ENCODE assay signal across 17 cellular contexts in genomic region chr1:27478098-27478497, GRCh38. TPM values are rescaled to one million over a fixed set of nuclear protein-coding genes. Genes with fewer than 3 reads are reported as not detected.
DNase-seq lines count a peak whose midpoint lies in the region; ATAC-seq and TF ChIP-seq lines count a peak whose summit lies in the region.
"Had no signal": no experiment of that assay in that cellular context is flagged by ENCODE, and none has a peak within 500 bp of the region (broad histone marks: within the 10 kb centered on the region; RNA-seq: fewer than 3 reads in every experiment).

No MANE protein-coding gene starts in this region.

- peak overlapping the region; percentile 54 for H3K4me2 ChIP-seq in SU-DHL-6 (ENCODE audit: low read depth, low read length, poor library complexity, severe bottlenecking)

- 0 out of 2 replicates have a peak, but pooled peaks cover 2% of the 10 kb centered on the region for H3K36me3 ChIP-seq in SU-DHL-6 (ENCODE audit: low read length)

- no peak overlapping the region for H3K4me3 ChIP-seq in SU-DHL-6 (ENCODE audit: insufficient read depth, low read length, poor library complexity, severe bottlenecking)
- H3K4me3 ChIP-seq: mucosa of descending colon, SJSA1 had no signal

- no peaks in the 10 kb centered on the region for H4K20me1 ChIP-seq in SU-DHL-6 (ENCODE audit: low read depth, low read length)

- H3K27ac ChIP-seq in SU-DHL-6 (ENCODE audit: low read depth, low read length), result peak overlapping the region; percentile 93
- H3K27ac ChIP-seq: SJSA1 had no signal

- no peaks in the 10 kb centered on the region for H3K9me3 ChIP-seq in SU-DHL-6 (ENCODE audit: insufficient read depth, low read length)
- H3K9me3 ChIP-seq: mucosa of descending colon, SJSA1 had no signal

- intact Hi-C loops in left cardiac atrium (cut with DNase I) (no loop called here), posterior vena cava (cut with DNase I) (loop anchor here in 1 of 2 donors (10.0 kb wide), 1 partner anchor 53 kb away; no protein-coding TSS in a partner anchor)

- no peak for DNase-seq in stimulated activated naive CD8-positive, alpha-beta T cell treated with anti-CD3 and anti-CD28 coated beads, Interleukin-15, Interleukin-2, amounts not matched to agents 100 U/mL and 50 U/mL, for 24 hours
- DNase-seq in central memory CD8-positive, alpha-beta T cell (ENCODE audit: low spot score in 2 of 2), result no peak
- DNase-seq in left cardiac atrium (no peak), posterior vena cava (ENCODE audit: low spot score) (no peak)
- DNase-seq: amniotic stem cell; Kasumi-1; left colon; mucosa of descending colon; NCI-H1694; NCI-H446 treated with DMSO at 0.1 percent for 48 hours; stimulated activated naive CD4-positive, alpha-beta T cell treated with Interleukin-2 at 50 U/mL for 16 hours had no signal

- H3K27me3 ChIP-seq in SU-DHL-6 (ENCODE audit: low read length), result no peaks in the 10 kb centered on the region
- H3K27me3 ChIP-seq: SJSA1 had no signal

- no peak overlapping the region for H3K9ac ChIP-seq in SU-DHL-6 (ENCODE audit: low read length)

- H3K4me3 Mint-ChIP-seq in stimulated activated naive CD8-positive, alpha-beta T cell treated with anti-CD3 and anti-CD28 coated beads, Interleukin-15, Interleukin-2, amounts not matched to agents 100 ng/mL and 50 ng/mL, for 24 hours, result peak overlapping the region; percentile 36
- no peak overlapping the region for H3K4me3 Mint-ChIP-seq in central memory CD8-positive, alpha-beta T cell

- peak overlapping the region; percentile 38 for H3K27ac Mint-ChIP-seq in stimulated activated naive CD8-positive, alpha-beta T cell treated with anti-CD3 and anti-CD28 coated beads, Interleukin-15, Interleukin-2, amounts not matched to agents 100 ng/mL and 50 ng/mL, for 24 hours
- H3K27ac Mint-ChIP-seq in central memory CD8-positive, alpha-beta T cell (ENCODE audit: low read depth), result peak overlapping the region; percentile 89
- H3K27ac Mint-ChIP-seq: progenitor cell of endocrine pancreas had no signal

- no peaks in the 10 kb centered on the region for H3K9me3 Mint-ChIP-seq in stimulated activated naive CD8-positive, alpha-beta T cell treated with anti-CD3 and anti-CD28 coated beads, Interleukin-15, Interleukin-2, amounts not matched to agents 100 ng/mL and 50 ng/mL, for 24 hours
- no peaks in the 10 kb centered on the region for H3K9me3 Mint-ChIP-seq in central memory CD8-positive, alpha-beta T cell

- peaks cover 91% of the 10 kb centered on the region for H3K79me2 ChIP-seq in SU-DHL-6 (ENCODE audit: insufficient read depth, low read length)

- no peak for ATAC-seq in stimulated activated naive CD8-positive, alpha-beta T cell treated with anti-CD3 and anti-CD28 coated beads, Interleukin-15, Interleukin-2, amounts not matched to agents 100 U/mL and 50 U/mL, for 24 hours
- no peak for ATAC-seq in central memory CD8-positive, alpha-beta T cell (replicated peaks; ENCODE audit: extremely low read depth, poor library complexity, severe bottlenecking)
- ATAC-seq in left cardiac atrium (no peak), GM18502 (IDR thresholded peaks at IDR 0.05; ENCODE audit: poor library complexity, unreplicated experiment) (no peak), HG02610 (IDR thresholded peaks at IDR 0.05; ENCODE audit: unreplicated experiment) (no peak)
- ATAC-seq: left colon, mucosa of descending colon had no signal

- TF ChIP-seq CTCF in SU-DHL-6 (IDR thresholded peaks at IDR 0.05; ENCODE audit: insufficient read depth, low read length, poor library complexity, severe bottlenecking), result no peak

- H3K9me2 ChIP-seq in SU-DHL-6 (replicated peaks; ENCODE audit: insufficient read depth, low read length), result no peaks in the 10 kb centered on the region

- peaks cover 86% of the 10 kb centered on the region for H3K4me1 Mint-ChIP-seq in stimulated activated naive CD8-positive, alpha-beta T cell treated with anti-CD3 and anti-CD28 coated beads, Interleukin-15, Interleukin-2, amounts not matched to agents 100 ng/mL and 50 ng/mL, for 24 hours (ENCODE audit: low read depth)
- peaks cover 56% of the 10 kb centered on the region for H3K4me1 Mint-ChIP-seq in central memory CD8-positive, alpha-beta T cell

- H3K27me3 Mint-ChIP-seq in stimulated activated naive CD8-positive, alpha-beta T cell treated with anti-CD3 and anti-CD28 coated beads, Interleukin-15, Interleukin-2, amounts not matched to agents 100 ng/mL and 50 ng/mL, for 24 hours, result no peaks in the 10 kb centered on the region
- no peaks in the 10 kb centered on the region for H3K27me3 Mint-ChIP-seq in central memory CD8-positive, alpha-beta T cell
- H3K27me3 Mint-ChIP-seq: progenitor cell of endocrine pancreas had no signal

- peaks cover 27% of the 10 kb centered on the region for H3K36me3 Mint-ChIP-seq in stimulated activated naive CD8-positive, alpha-beta T cell treated with anti-CD3 and anti-CD28 coated beads, Interleukin-15, Interleukin-2, amounts not matched to agents 100 ng/mL and 50 ng/mL, for 24 hours (ENCODE audit: low read depth)
- H3K36me3 Mint-ChIP-seq in central memory CD8-positive, alpha-beta T cell (ENCODE audit: insufficient read depth), result peaks cover 14% of the 10 kb centered on the region

- peaks cover 62% of the 10 kb centered on the region for H3F3A ChIP-seq in SU-DHL-6 (ENCODE audit: insufficient read depth)

- H2AFZ ChIP-seq in SU-DHL-6 (ENCODE audit: low read depth, low read length, severe bottlenecking), result no peak overlapping the region

RNA-seq across cellular contexts. Expression of gene WASF2, which starts 11.9 kb away (rescaled TPM):
- 10 to 100 TPM; 71.8 to 77.4 TPM for total RNA-seq in left cardiac atrium
- total RNA-seq in posterior vena cava, result 100 to 1,000 TPM; 154 to 155 TPM
